In the genomic region with DNA sequence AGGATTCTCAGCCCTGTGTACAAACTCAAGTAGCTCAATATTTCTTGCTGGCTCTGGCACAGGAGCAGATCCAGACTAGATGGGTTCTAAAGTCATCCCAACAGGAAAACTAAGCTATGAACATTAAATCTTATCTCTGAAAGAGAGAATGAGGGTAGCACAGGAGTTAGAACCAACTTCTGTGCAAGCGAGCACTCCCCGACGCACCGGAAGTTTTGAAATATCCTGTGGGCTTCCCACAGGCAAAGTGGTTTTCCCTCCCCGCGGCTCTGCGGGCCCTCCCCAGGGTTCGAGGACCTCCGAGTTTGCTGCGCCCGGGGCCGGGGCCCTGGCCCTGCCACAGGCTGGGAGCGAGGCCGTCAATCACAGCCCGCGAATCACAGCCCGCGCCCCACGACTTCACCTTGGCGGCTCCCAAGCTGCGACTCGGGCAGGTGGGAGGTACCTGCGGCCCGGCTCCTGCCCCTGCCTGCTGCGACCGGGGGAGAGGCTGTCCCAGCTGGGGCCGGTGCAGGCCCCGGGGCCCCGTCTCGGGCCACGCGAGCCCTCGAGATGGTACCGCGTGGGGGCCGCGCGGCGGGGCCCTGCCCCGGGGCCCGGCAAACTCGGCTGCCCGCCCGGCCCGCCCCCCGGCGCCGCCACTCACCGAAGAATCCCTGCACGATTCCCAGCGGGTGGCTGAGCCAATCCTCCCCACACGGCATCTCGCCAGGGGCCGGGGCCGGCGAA, we compare ENCODE assay signal across 8 cellular contexts. TPM values are rescaled to one million over a fixed set of nuclear protein-coding genes. Genes with fewer than 3 reads are reported as not detected.
A peak's percentile ranks its signal among the peaks of the same experiment; 100 is the strongest.
DNase-seq lines count a peak whose midpoint lies in the region; ATAC-seq and TF ChIP-seq lines count a peak whose summit lies in the region.

No MANE protein-coding gene starts in this region.

- H3K9me3 ChIP-seq in AG04450 (ENCODE audit: control insufficient read depth, insufficient read depth, low read length) (no peaks in the 10 kb centered on the region), fibroblast of lung (ENCODE audit: control insufficient read depth, insufficient read depth, low read depth, low read length) (no peaks in the 10 kb centered on the region), neural progenitor cell (ENCODE audit: low read depth) (no peaks in the 10 kb centered on the region), suprapubic skin (no peaks in the 10 kb centered on the region)

- ATAC-seq in GM18867 (IDR thresholded peaks at IDR 0.05; ENCODE audit: unreplicated experiment), result peak; percentile 37
- ATAC-seq in HG03097 (IDR thresholded peaks at IDR 0.05; ENCODE audit: low FRiP score, unreplicated experiment), result peak; percentile 32

- TF ChIP-seq EP300 in suprapubic skin (IDR thresholded peaks at IDR 0.05), result no peak

- H3K79me2 ChIP-seq in fibroblast of lung (ENCODE audit: control insufficient read depth, insufficient read depth, low read length) (peaks cover 53% of the 10 kb centered on the region), neural progenitor cell (ENCODE audit: low read depth) (peaks cover 56% of the 10 kb centered on the region)

- H3K4me3 ChIP-seq in AG04450 (ENCODE audit: low read depth, low read length), result peak overlapping the region; percentile 74
- H3K4me3 ChIP-seq in fibroblast of lung (replicated peaks in 1 of 4; ENCODE audit: control extremely low read depth in 1 of 4, insufficient read depth in 1 of 4, low read depth in 3 of 4, low read length in 4 of 4), result peak overlapping the region; percentile 64 to 90 (median 79)
- peak overlapping the region; percentile 98 for H3K4me3 ChIP-seq in neural progenitor cell
- H3K4me3 ChIP-seq in suprapubic skin, result peak overlapping the region; percentile 75

- POLR2A ChIA-PET in AG04450 (lab: Yijun Ruan, JAX), result interaction anchor here (0.6 to 1.3 kb wide), 3 partner anchors 20 to 189 kb away, joined by 3 to 7 read pairs (median 4); partner anchors contain the start of gene SEC23IP

- DNase-seq in AG04450 (ENCODE audit: low read depth, low spot score) (no peak), NOMO-1 treated with DMSO at 0.1 percent for 48 hours (lab: John Stamatoyannopoulos, UW; ENCODE audit: unreplicated experiment) (peak; percentile 52), activated T-cell treated with anti-CD3 and anti-CD28 coated beads for 48 hours (ENCODE audit: low read depth) (peak; percentile 51), fibroblast of lung (ENCODE audit: low read depth in 2 of 2) (peak; percentile 27 to 43), neural progenitor cell (ENCODE audit: low spot score) (peak; percentile 67), suprapubic skin (ENCODE audit: low spot score in 2 of 2) (peak; percentile 79 to 81)

- H3F3A ChIP-seq in neural progenitor cell (ENCODE audit: low read depth), result peaks cover 13% of the 10 kb centered on the region

- TF ChIP-seq POLR2A in suprapubic skin (IDR thresholded peaks at IDR 0.05), result no peak

- peaks cover 3% of the 10 kb centered on the region for H3K27me3 Mint-ChIP-seq in neural progenitor cell (ENCODE audit: insufficient read depth, low read depth)

- H3K4me1 ChIP-seq in fibroblast of lung (ENCODE audit: control insufficient read depth, extremely low read depth, insufficient read depth, low read length) (peaks cover 2% of the 10 kb centered on the region), neural progenitor cell (peaks cover 14% of the 10 kb centered on the region), suprapubic skin (peaks cover 31% of the 10 kb centered on the region)

- H3K4me2 ChIP-seq in fibroblast of lung (ENCODE audit: extremely low read depth, insufficient read depth, low read length), result peak overlapping the region; percentile 89
- H3K4me2 ChIP-seq in neural progenitor cell, result peak overlapping the region; percentile 91

- H3K27ac Mint-ChIP-seq in neural progenitor cell, result peak overlapping the region; percentile 99

- no peak overlapping the region for H3K27ac ChIP-seq in AG04450 (ENCODE audit: low read depth, low read length)
- peak overlapping the region; percentile 63 for H3K27ac ChIP-seq in fibroblast of lung (ENCODE audit: insufficient read depth, low read length)
- no peak overlapping the region for H3K27ac ChIP-seq in neural progenitor cell
- peak overlapping the region; percentile 98 for H3K27ac ChIP-seq in suprapubic skin

- H3K27me3 ChIP-seq in AG04450 (ENCODE audit: control insufficient read depth, insufficient read depth, low read length), result no peaks in the 10 kb centered on the region
- H3K27me3 ChIP-seq in fibroblast of lung (ENCODE audit: control insufficient read depth, insufficient read depth, low read length), result no peaks in the 10 kb centered on the region
- no peaks in the 10 kb centered on the region for H3K27me3 ChIP-seq in neural progenitor cell
- no peaks in the 10 kb centered on the region for H3K27me3 ChIP-seq in suprapubic skin

- TF ChIP-seq CTCF in AG04450 (IDR thresholded peaks at IDR 0.05; ENCODE audit: low read depth, low read length) (no peak), fibroblast of lung (conservative IDR thresholded peaks at IDR 0.05 in 1 of 2, IDR thresholded peaks at IDR 0.05 in 1 of 2; ENCODE audit: low read depth in 1 of 2, low read length in 2 of 2) (no peak), neural progenitor cell (IDR thresholded peaks at IDR 0.05) (no peak), suprapubic skin (IDR thresholded peaks at IDR 0.05) (no peak)

- H3K36me3 ChIP-seq in fibroblast of lung (ENCODE audit: control insufficient read depth, insufficient read depth, low read length), result no peaks in the 10 kb centered on the region
- no peaks in the 10 kb centered on the region for H3K36me3 ChIP-seq in neural progenitor cell
- no peaks in the 10 kb centered on the region for H3K36me3 ChIP-seq in suprapubic skin

- peaks cover 29% of the 10 kb centered on the region for H3K4me1 Mint-ChIP-seq in neural progenitor cell

- H3K36me3 Mint-ChIP-seq in neural progenitor cell, result peaks cover 12% of the 10 kb centered on the region

- peak overlapping the region; percentile 97 for H3K4me3 Mint-ChIP-seq in neural progenitor cell

- peak overlapping the region; percentile 76 for H3K9ac ChIP-seq in fibroblast of lung (ENCODE audit: insufficient read depth, low read length)
- H3K9ac ChIP-seq in neural progenitor cell, result peak overlapping the region; percentile 77

- H2AFZ ChIP-seq in fibroblast of lung (ENCODE audit: low read length) (peak overlapping the region; percentile 52), neural progenitor cell (replicated peaks) (peak overlapping the region; percentile 91)

- H3K9me3 Mint-ChIP-seq in neural progenitor cell, result peaks cover 8% of the 10 kb centered on the region

- WGBS in suprapubic skin, result 0% methylated on average over 23 of the region's 56 CpGs

- H4K20me1 ChIP-seq in fibroblast of lung (ENCODE audit: control insufficient read depth, extremely low read depth, insufficient read depth, low read length), result no peaks in the 10 kb centered on the region
- peaks cover 46% of the 10 kb centered on the region for H4K20me1 ChIP-seq in neural progenitor cell (ENCODE audit: low read depth)

- CTCF ChIA-PET in AG04450 (lab: Charles Lee), result interaction anchor here (0.6 to 5.8 kb wide), 4 partner anchors 11 to 451 kb away, joined by 3 to 63 read pairs (median 16); no protein-coding TSS in a partner anchor

RNA-seq across cellular contexts. Expression of gene MCMBP, which starts 0.6 kb away (rescaled TPM):
- polyA plus RNA-seq in AG04450 (2011; rRNA removed) (51.6 and 61.4 TPM in 2 replicates), fibroblast of lung (63.4 and 64.6 TPM in 2 replicates)
- 46.5 and 47.4 TPM in 2 replicates for polyA minus RNA-seq in AG04450 (2011; rRNA and poly(A)+ RNA removed)
- total RNA-seq in fibroblast of lung (40.6 and 48.0 TPM in 2 replicates), neural progenitor cell (ENCODE audit: low replicate concordance) (63.4 and 86.3 TPM in 2 replicates), suprapubic skin (10 to 100 TPM; 38.1 to 57.3 (median 55.4) TPM)
- 38.2 and 42.1 TPM in 2 replicates for polyA plus RNA-seq in fibroblast of lung (2012)
- 23.1 and 24.1 TPM in 2 replicates for polyA minus RNA-seq in fibroblast of lung (ENCODE audit: low replicate concordance)

RNA-seq across cellular contexts. Expression of gene SEC23IP, which starts 20.5 kb away (rescaled TPM):
- polyA plus RNA-seq in AG04450 (2011; rRNA removed), result 54.9 and 62.8 TPM in 2 replicates
- 150 and 152 TPM in 2 replicates for polyA minus RNA-seq in AG04450 (2011; rRNA and poly(A)+ RNA removed)
- total RNA-seq in fibroblast of lung, result 16.3 and 21.3 TPM in 2 replicates
- 47.1 and 51.6 TPM in 2 replicates for polyA plus RNA-seq in fibroblast of lung
- 44.9 and 52.3 TPM in 2 replicates for polyA plus RNA-seq in fibroblast of lung (2012)
- 59.8 and 72.0 TPM in 2 replicates for polyA minus RNA-seq in fibroblast of lung (ENCODE audit: low replicate concordance)
- total RNA-seq in neural progenitor cell (ENCODE audit: low replicate concordance), result 23.4 and 39.2 TPM in 2 replicates
- total RNA-seq in suprapubic skin, result 10 to 100 TPM; 20.8 to 49.6 (median 24.2) TPM

Comparison
In these comparisons a context has a peak if more than half of its experiments do, and no peak if none do; other contexts are left out.
1. H3K27ac ChIP-seq: peak in fibroblast of lung (single experiment) and suprapubic skin (single experiment); none in AG04450 (single experiment) and neural progenitor cell (single experiment).
2. Peak in every context shown above with its lines, with median percentiles within 50 percentile points of each other: H3K4me3 ChIP-seq.